In genomic region chr4:2387829-2388228, GRCh38 we compare ENCODE assay signal across 31 cellular contexts. TPM values are rescaled to one million over a fixed set of nuclear protein-coding genes. Genes with fewer than 3 reads are reported as not detected.
"Had no signal": no experiment of that assay in that cellular context is flagged by ENCODE, and none has a peak within 500 bp of the region (broad histone marks: within the 10 kb centered on the region; RNA-seq: fewer than 3 reads in every experiment).

No MANE protein-coding gene starts in this region.

- H3K36me3 Mint-ChIP-seq: naive B cell; naive thymus-derived CD8-positive, alpha-beta T cell; natural killer cell treated with Interleukin-12 subunit alpha and Interleukin-12 subunit beta and Interleukin-15 and Interleukin-18, amount 100 ng/mL, for 72 hours; stimulated activated naive B cell treated with anti-CD40 and anti-IgM and Interleukin-4, amounts not matched to agents 10 μg/mL and 1 μg/mL and 100 μg/mL, for 72 hours; type B pancreatic cell had no signal

- H3K9me3 Mint-ChIP-seq: naive B cell; naive thymus-derived CD8-positive, alpha-beta T cell; natural killer cell treated with Interleukin-12 subunit alpha and Interleukin-12 subunit beta and Interleukin-15 and Interleukin-18, amount 100 ng/mL, for 72 hours; nephron progenitor cell; neural crest cell; stimulated activated effector memory CD8-positive, alpha-beta T cell treated with anti-CD3 and anti-CD28 coated beads, Interleukin-12 subunit alpha, Interleukin-12 subunit beta, amount 100 ng/mL, for 72 hours; stimulated activated naive CD8-positive, alpha-beta T cell treated with anti-CD3 and anti-CD28 coated beads, Interleukin-15, Interleukin-2, amounts not matched to agents 100 ng/mL and 50 ng/mL, for 24 hours; type B pancreatic cell had no signal

- DNase-seq: naive B cell; naive thymus-derived CD8-positive, alpha-beta T cell; nephron progenitor cell; occipital lobe; pancreas; right lobe of liver; sigmoid colon; small intestine; stimulated activated CD4-positive, alpha-beta T cell treated with anti-CD3 and anti-CD28 coated beads, Interleukin-15, amount 100 ng/mL, for 24 hours; stimulated activated CD4-positive, alpha-beta T cell treated with anti-CD3 and anti-CD28 coated beads, Interleukin-2, amount 100 ng/mL, for 24 hours; stimulated activated CD4-positive, alpha-beta T cell treated with anti-CD3 and anti-CD28 coated beads, Interleukin-2, amount 100 ng/mL, for 48 hours; stimulated activated CD4-positive, alpha-beta T cell treated with anti-CD3 and anti-CD28 coated beads, Interleukin-4, amount 100 ng/mL, for 24 hours; stimulated activated naive B cell treated with anti-CD40 and anti-IgM and Interleukin-4, amounts not matched to agents 10 μg/mL and 1 μg/mL and 100 μg/mL, for 72 hours; stimulated activated naive CD4-positive, alpha-beta T cell treated with Interleukin-2 at 50 U/mL for 16 hours; tibial artery; transverse colon; upper lobe of right lung; uterus had no signal

- H3K36me3 ChIP-seq: pancreas, prostate gland, right lobe of liver, sigmoid colon, suprapubic skin, tibial artery, transverse colon, upper lobe of right lung, uterus had no signal

- FAIRE-seq: pancreas, small intestine had no signal

- ATAC-seq: naive thymus-derived CD8-positive, alpha-beta T cell; natural killer cell treated with Interleukin-12 subunit alpha and Interleukin-12 subunit beta and Interleukin-15 and Interleukin-18, amount 100 ng/mL, for 72 hours; pancreas; right lobe of liver; stimulated activated effector memory CD8-positive, alpha-beta T cell treated with anti-CD3 and anti-CD28 coated beads, Interleukin-12 subunit alpha, Interleukin-12 subunit beta, amount 100 ng/mL, for 72 hours; stimulated activated naive B cell treated with anti-CD40 and anti-IgM and Interleukin-4, amounts not matched to agents 10 μg/mL and 1 μg/mL and 100 μg/mL, for 72 hours had no signal

- H3K4me3 Mint-ChIP-seq: naive thymus-derived CD8-positive, alpha-beta T cell; natural killer cell treated with Interleukin-12 subunit alpha and Interleukin-12 subunit beta and Interleukin-15 and Interleukin-18, amount 100 ng/mL, for 72 hours; nephron progenitor cell; neural crest cell; stimulated activated effector memory CD8-positive, alpha-beta T cell treated with anti-CD3 and anti-CD28 coated beads, Interleukin-12 subunit alpha, Interleukin-12 subunit beta, amount 100 ng/mL, for 72 hours; stimulated activated naive B cell treated with anti-CD40 and anti-IgM and Interleukin-4, amounts not matched to agents 10 μg/mL and 1 μg/mL and 100 μg/mL, for 72 hours; stimulated activated naive CD8-positive, alpha-beta T cell treated with anti-CD3 and anti-CD28 coated beads, Interleukin-15, Interleukin-2, amounts not matched to agents 100 ng/mL and 50 ng/mL, for 24 hours; type B pancreatic cell had no signal

- H3K4me1 ChIP-seq: pancreas, prostate gland, sigmoid colon, uterus had no signal

- H3K9me3 ChIP-seq: pancreas, prostate gland, right lobe of liver, sigmoid colon, suprapubic skin, testis, tibial artery, transverse colon, upper lobe of right lung, uterus had no signal

- H3K27ac Mint-ChIP-seq: nephron progenitor cell; stimulated activated effector memory CD8-positive, alpha-beta T cell treated with anti-CD3 and anti-CD28 coated beads, Interleukin-12 subunit alpha, Interleukin-12 subunit beta, amount 100 ng/mL, for 72 hours; stimulated activated naive CD8-positive, alpha-beta T cell treated with anti-CD3 and anti-CD28 coated beads, Interleukin-15, Interleukin-2, amounts not matched to agents 100 ng/mL and 50 ng/mL, for 24 hours; type B pancreatic cell had no signal

- H3K27ac ChIP-seq: pancreas, prostate gland, right lobe of liver, sigmoid colon, suprapubic skin, testis, tibial artery, transverse colon, upper lobe of right lung, uterus had no signal

- H3K27me3 Mint-ChIP-seq: natural killer cell treated with Interleukin-12 subunit alpha and Interleukin-12 subunit beta and Interleukin-15 and Interleukin-18, amount 100 ng/mL, for 72 hours had no signal

- H3K27me3 ChIP-seq: pancreas, right lobe of liver, suprapubic skin, testis, tibial artery, transverse colon, upper lobe of right lung, uterus had no signal

- H3K4me3 ChIP-seq: pancreas, prostate gland, right lobe of liver, sigmoid colon, suprapubic skin, tibial artery, transverse colon, upper lobe of right lung, uterus had no signal

RNA-seq across cellular contexts. Expression of gene CFAP99, which starts 30.9 kb away (rescaled TPM):
- total RNA-seq: naive thymus-derived CD8-positive, alpha-beta T cell; natural killer cell treated with Interleukin-12 subunit alpha and Interleukin-12 subunit beta and Interleukin-15 and Interleukin-18, amount 100 ng/mL, for 72 hours; neural crest cell; occipital lobe; osteocyte; posterior vena cava; right cardiac atrium; sigmoid colon; skeletal muscle tissue; suprapubic skin; upper lobe of right lung; urinary bladder had no signal
- polyA plus RNA-seq: right cardiac atrium had no signal
